ENCODE assay signal across 9 cellular contexts in the genomic region with DNA sequence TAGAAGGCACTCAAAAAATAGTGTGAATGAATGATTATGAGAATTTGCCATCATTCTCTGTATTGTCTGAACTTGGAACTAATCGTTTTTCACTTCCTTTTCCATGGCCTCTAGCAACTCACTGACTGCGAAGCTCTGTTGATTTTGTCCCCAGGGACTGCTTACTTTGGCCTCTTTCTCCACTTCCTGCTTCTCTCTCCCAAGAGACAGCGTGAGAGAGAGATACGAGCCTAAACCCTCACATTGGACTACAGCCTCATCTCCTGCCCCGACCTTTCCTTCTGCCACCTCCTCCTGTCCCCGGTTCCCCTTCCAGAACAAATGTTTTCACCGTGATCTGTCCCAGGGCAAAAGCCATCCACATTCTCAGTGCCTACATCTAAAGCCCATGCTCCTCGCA.
DNase-seq lines count a peak whose midpoint lies in the region; ATAC-seq and TF ChIP-seq lines count a peak whose summit lies in the region.
"Had no signal": no experiment of that assay in that cellular context is flagged by ENCODE, and none has a peak within 500 bp of the region (broad histone marks: within the 10 kb centered on the region; RNA-seq: fewer than 3 reads in every experiment).

No MANE protein-coding gene starts in this region.

- TF ChIP-seq POLR2A in ovary (IDR thresholded peaks at IDR 0.05): no peak

- DNase-seq in NOMO-1 treated with DMSO at 0.1 percent for 48 hours (lab: John Stamatoyannopoulos, UW; ENCODE audit: unreplicated experiment) (peak; percentile 69), mucosa of descending colon (no peak), ovary (no peak), dorsolateral prefrontal cortex (no peak), activated gamma-delta T cell treated with Interleukin-2 at 50 U/mL for 16 hours (no peak)
- DNase-seq in stimulated activated CD4-positive, alpha-beta T cell treated with anti-CD3 and anti-CD28 coated beads, Interleukin-15, amount 100 ng/mL, for 24 hours: no peak
- DNase-seq: activated CD8-positive, alpha-beta T cell treated with anti-CD3 and anti-CD28 coated beads, Interleukin-2, amount 10 ng/mL, durations not matched to agents 7 days and 5 days had no signal

- H3K4me3 ChIP-seq in mucosa of descending colon (no peak overlapping the region), ovary (no peak overlapping the region), dorsolateral prefrontal cortex (no peak overlapping the region)

- TF ChIP-seq EP300 in ovary (IDR thresholded peaks at IDR 0.05): no peak

- H3K36me3 ChIP-seq in mucosa of descending colon (ENCODE audit: low read depth) (no peaks in the 10 kb centered on the region), ovary (no peaks in the 10 kb centered on the region)

- no peaks in the 10 kb centered on the region for H3K4me1 ChIP-seq in mucosa of descending colon (ENCODE audit: low read depth)
- peaks cover 1% of the 10 kb centered on the region for H3K4me1 ChIP-seq in ovary (ENCODE audit: insufficient read depth)

- H3K27ac ChIP-seq in ovary: no peak overlapping the region
- no peak overlapping the region for H3K27ac ChIP-seq in dorsolateral prefrontal cortex

- H3K9me3 ChIP-seq in mucosa of descending colon (no peaks in the 10 kb centered on the region), ovary (no peaks in the 10 kb centered on the region)

- H3K27me3 ChIP-seq in ovary (no peaks in the 10 kb centered on the region), dorsolateral prefrontal cortex (peaks cover 0 to 21% (median 0%) of the 10 kb centered on the region in 45 donors)

- TF ChIP-seq CTCF in mucosa of descending colon (IDR thresholded peaks at IDR 0.05) (no peak), ovary (IDR thresholded peaks at IDR 0.05) (no peak), dorsolateral prefrontal cortex (IDR thresholded peaks at IDR 0.05 in 54 of 56, conservative IDR thresholded peaks at IDR 0.05 in 2 of 56; ENCODE audit: low read depth in 1 of 56, partially characterized antibody in 56 of 56) (no peak)

- intact Hi-C loops in mucosa of descending colon (cut with DNase I, micrococcal nuclease) (no loop called here), ovary (cut with DNase I) (no loop called here), dorsolateral prefrontal cortex (cut with DNase I) (no loop called here)

- peak; percentile 97 for ATAC-seq in GM18511 (IDR thresholded peaks at IDR 0.05; ENCODE audit: unreplicated experiment)
- peak; percentile 76 for ATAC-seq in HG02571 (IDR thresholded peaks at IDR 0.05; ENCODE audit: unreplicated experiment)
- peak; percentile 30 for ATAC-seq in mucosa of descending colon
- ATAC-seq: activated CD8-positive, alpha-beta T cell treated with anti-CD3 and anti-CD28 coated beads, Interleukin-2, amount 10 ng/mL, durations not matched to agents 7 days and 5 days had no signal

- 41 to 45% (median 42%) methylated on average over 8 of the region's 8 CpGs for WGBS in ovary, 3 donors

Comparison
In these comparisons a context has a peak if more than half of its experiments do, and no peak if none do; other contexts are left out.
1. ATAC-seq: peak in every context shown above with its lines; median percentile 97 in GM18511; 76 in HG02571; 30 in mucosa of descending colon.